Comparison of ENCODE assay signal across 1 cellular context in the genomic region with DNA sequence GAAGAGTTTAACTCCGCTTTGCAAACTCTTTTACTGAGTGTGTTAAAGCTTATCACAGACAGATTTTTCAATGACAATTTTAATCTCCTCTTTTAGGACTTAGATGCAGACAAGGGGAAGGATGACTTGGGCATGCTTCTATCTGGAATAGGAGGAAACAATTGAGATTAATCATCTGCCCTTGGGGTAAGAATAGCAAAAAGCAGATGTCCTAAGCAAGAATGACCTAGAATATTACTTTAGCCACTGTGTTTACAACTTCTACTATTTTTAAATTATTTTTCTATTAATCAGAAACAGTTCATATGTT.
TF ChIP-seq lines count a peak whose summit lies in the region.

No MANE protein-coding gene starts in this region.

TF ChIP-seq in IMR-90, 13 proteins besides CTCF, POLR2A, EP300 and RAD21 (continued from another document):
- TF ChIP-seq MAFK (IDR thresholded peaks at IDR 0.05; ENCODE audit: low read depth, low read length) (no peak), RFX5 (IDR thresholded peaks at IDR 0.05; ENCODE audit: low read depth, low read length) (no peak), NFE2L2 (IDR thresholded peaks at IDR 0.05; ENCODE audit: low read depth, low read length) (no peak), MAZ (IDR thresholded peaks at IDR 0.05; ENCODE audit: borderline replicate concordance, low read depth, low read length) (no peak)
